Comparison of ENCODE assay signal across 17 cellular contexts in the genomic region with DNA sequence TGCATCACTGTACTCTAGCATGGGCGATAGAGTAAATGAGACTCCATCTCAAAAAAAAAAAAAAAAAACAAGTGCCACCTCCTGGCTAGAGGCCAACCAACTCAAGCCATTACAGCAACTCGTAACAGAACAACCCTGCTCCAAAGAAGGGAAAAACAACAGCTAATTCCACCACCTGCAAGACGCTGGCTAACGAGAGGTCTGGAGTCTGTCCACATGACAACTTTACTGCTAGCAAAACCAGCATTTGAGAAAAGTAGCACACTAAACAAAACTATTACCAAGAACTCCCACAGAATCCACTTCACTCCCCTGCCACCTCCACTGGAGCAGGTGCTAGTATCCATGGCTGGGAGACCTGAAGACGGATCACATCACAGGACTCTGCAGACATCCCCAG. TPM values are rescaled to one million over a fixed set of nuclear protein-coding genes. Genes with fewer than 3 reads are reported as not detected.
A peak's percentile ranks its signal among the peaks of the same experiment; 100 is the strongest.
DNase-seq lines count a peak whose midpoint lies in the region; ATAC-seq and TF ChIP-seq lines count a peak whose summit lies in the region.
"Had no signal": no experiment of that assay in that cellular context is flagged by ENCODE, and none has a peak within 500 bp of the region (broad histone marks: within the 10 kb centered on the region; RNA-seq: fewer than 3 reads in every experiment).

No MANE protein-coding gene starts in this region.

- peak; percentile 5 for DNase-seq in DMS79 treated with DMSO at 0.1 percent for 48 hours (lab: John Stamatoyannopoulos, UW)
- no peak for DNase-seq in DMS79 (lab: John Stamatoyannopoulos, UW)
- no peak for DNase-seq in HEK293T (ENCODE audit: extremely low spot score)
- peak; percentile 74 for DNase-seq in fibroblast of villous mesenchyme (ENCODE audit: low read depth)
- DNase-seq in thyroid gland, result peak; percentile 6 to 8
- DNase-seq in activated T-helper 2 cell treated with anti-CD3 and anti-CD28 coated beads, Interferon-gamma antibody, Interleukin-2, Interleukin-4, amounts not matched to agents 10 μg/mL and 5 μg/mL and 100 μg/mL, durations not matched to agents 14 hours and 24 hours and 36 hours (ENCODE audit: low spot score), result no peak
- DNase-seq: AML-193; Caco-2; CD4-positive, alpha-beta T cell; GM23248; HFFc6 had no signal

- TF ChIP-seq CTCF in fibroblast of villous mesenchyme (IDR thresholded peaks at IDR 0.05; ENCODE audit: insufficient read depth, low read depth, low read length) (no peak), thyroid gland (IDR thresholded peaks at IDR 0.05) (no peak)

- H3K27me3 Mint-ChIP-seq in activated T-helper 2 cell treated with anti-CD3 and anti-CD28 coated beads, Interferon-gamma antibody, Interleukin-2, Interleukin-4, amounts not matched to agents 10 μg/mL and 5 μg/mL and 100 μg/mL, durations not matched to agents 14 hours and 24 hours and 36 hours (ENCODE audit: low read depth), result peaks cover 65% of the 10 kb centered on the region

- intact Hi-C loops in thyroid gland (cut with DNase I), result no loop called here
- intact Hi-C loops in activated T-helper 2 cell treated with anti-CD3 and anti-CD28 coated beads, Interferon-gamma antibody, Interleukin-2, Interleukin-4, amounts not matched to agents 10 μg/mL and 5 μg/mL and 100 μg/mL, durations not matched to agents 14 hours and 24 hours and 36 hours (cut with micrococcal nuclease), result no loop called here

- CTCF ChIA-PET in HEK293T (lab: Yijun Ruan, JAX), result interaction anchor here (0.6 kb wide), 1 partner anchor 261 kb away, joined by 6 read pairs; no protein-coding TSS in a partner anchor

- no peaks in the 10 kb centered on the region for H3K4me1 ChIP-seq in thyroid gland
- H3K4me1 ChIP-seq: A549, Caco-2, HAP-1 had no signal

- H3K27ac ChIP-seq in thyroid gland, result no peak overlapping the region
- H3K27ac ChIP-seq: 22Rv1, A549, C4-2B, GM23248 had no signal

- no peaks in the 10 kb centered on the region for H3K27me3 ChIP-seq in thyroid gland

- H3K36me3 Mint-ChIP-seq in activated T-helper 2 cell treated with anti-CD3 and anti-CD28 coated beads, Interferon-gamma antibody, Interleukin-2, Interleukin-4, amounts not matched to agents 10 μg/mL and 5 μg/mL and 100 μg/mL, durations not matched to agents 14 hours and 24 hours and 36 hours (ENCODE audit: low read depth), result no peaks in the 10 kb centered on the region

- no peak overlapping the region for H3K4me3 Mint-ChIP-seq in activated T-helper 2 cell treated with anti-CD3 and anti-CD28 coated beads, Interferon-gamma antibody, Interleukin-2, Interleukin-4, amounts not matched to agents 10 μg/mL and 5 μg/mL and 100 μg/mL, durations not matched to agents 14 hours and 24 hours and 36 hours (ENCODE audit: low read depth)
- H3K4me3 Mint-ChIP-seq: CD4-positive, alpha-beta T cell; HFFc6 had no signal

- H3K27ac Mint-ChIP-seq in activated T-helper 2 cell treated with anti-CD3 and anti-CD28 coated beads, Interferon-gamma antibody, Interleukin-2, Interleukin-4, amounts not matched to agents 10 μg/mL and 5 μg/mL and 100 μg/mL, durations not matched to agents 14 hours and 24 hours and 36 hours, result no peak overlapping the region
- H3K27ac Mint-ChIP-seq: CD4-positive, alpha-beta T cell; HFFc6 had no signal

- H3K36me3 ChIP-seq in thyroid gland, result no peaks in the 10 kb centered on the region
- H3K36me3 ChIP-seq: HAP-1 had no signal

- no peak for ATAC-seq in HG02840 (IDR thresholded peaks at IDR 0.05; ENCODE audit: low FRiP score, unreplicated experiment)
- ATAC-seq: A549, GM12878 had no signal

- H3K4me3 ChIP-seq in fibroblast of villous mesenchyme (ENCODE audit: low read depth, low read length), result no peak overlapping the region
- no peak overlapping the region for H3K4me3 ChIP-seq in thyroid gland (replicated peaks in 1 of 3)
- H3K4me3 ChIP-seq: A549, GM12878, GM23248, HAP-1 had no signal

- H3K9me3 Mint-ChIP-seq in activated T-helper 2 cell treated with anti-CD3 and anti-CD28 coated beads, Interferon-gamma antibody, Interleukin-2, Interleukin-4, amounts not matched to agents 10 μg/mL and 5 μg/mL and 100 μg/mL, durations not matched to agents 14 hours and 24 hours and 36 hours, result peaks cover 12% of the 10 kb centered on the region
- H3K9me3 Mint-ChIP-seq: CD4-positive, alpha-beta T cell had no signal

- POLR2A ChIA-PET in HEK293T (lab: Yijun Ruan, JAX), result no interaction called here

- H3K9me3 ChIP-seq in thyroid gland, result no peaks in the 10 kb centered on the region
- H3K9me3 ChIP-seq: A549, HAP-1 had no signal

- TF ChIP-seq POLR2A in thyroid gland (IDR thresholded peaks at IDR 0.05), result no peak

- 28 to 34% methylated on average over 5 of the region's 5 CpGs for WGBS in thyroid gland, 2 donors

- no peaks in the 10 kb centered on the region for H3K4me1 Mint-ChIP-seq in activated T-helper 2 cell treated with anti-CD3 and anti-CD28 coated beads, Interferon-gamma antibody, Interleukin-2, Interleukin-4, amounts not matched to agents 10 μg/mL and 5 μg/mL and 100 μg/mL, durations not matched to agents 14 hours and 24 hours and 36 hours (ENCODE audit: low read depth)

TF ChIP-seq in HEK293T, 16 proteins besides CTCF, POLR2A, EP300 and RAD21:
- TF ChIP-seq BHLHE40 (IDR thresholded peaks at IDR 0.05; ENCODE audit: borderline replicate concordance) (no peak), SUZ12 (IDR thresholded peaks at IDR 0.05) (no peak), FOXM1 (IDR thresholded peaks at IDR 0.05; ENCODE audit: borderline replicate concordance) (no peak), ZNF384 (IDR thresholded peaks at IDR 0.05) (0 out of 2 replicates have a peak, but pooled peaks have one; percentile 13), TARDBP (IDR thresholded peaks at IDR 0.05) (no peak), HDGF (IDR thresholded peaks at IDR 0.05; ENCODE audit: borderline replicate concordance) (no peak), CTBP1 (IDR thresholded peaks at IDR 0.05; ENCODE audit: borderline replicate concordance) (no peak), NFRKB (IDR thresholded peaks at IDR 0.05) (no peak)

RNA-seq across cellular contexts. Expression of a gene that starts 24.1 kb away (rescaled TPM):
- total RNA-seq in fibroblast of villous mesenchyme (33.8 and 53.5 TPM in 2 replicates), thyroid gland (10 to 100 TPM; 36.6 to 48.5 (median 42.2) TPM)
- 20.2 and 24.4 TPM in 2 replicates for total RNA-seq in activated T-helper 2 cell treated with anti-CD3 and anti-CD28 coated beads, Interferon-gamma antibody, Interleukin-2, Interleukin-4, amounts not matched to agents 10 μg/mL and 5 μg/mL and 100 μg/mL, durations not matched to agents 14 hours and 24 hours and 36 hours

Comparison
In these comparisons a context has a peak if more than half of its experiments do, and no peak if none do; other contexts are left out.
1. DNase-seq: peak in DMS79 treated with DMSO at 0.1 percent for 48 hours (single experiment), fibroblast of villous mesenchyme (single experiment) and thyroid gland (2 of 2); none in DMS79 (single experiment), HEK293T (single experiment) and activated T-helper 2 cell treated with anti-CD3 and anti-CD28 coated beads, Interferon-gamma antibody, Interleukin-2, Interleukin-4, amounts not matched to agents 10 μg/mL and 5 μg/mL and 100 μg/mL, durations not matched to agents 14 hours and 24 hours and 36 hours (single experiment).